In the genomic region with DNA sequence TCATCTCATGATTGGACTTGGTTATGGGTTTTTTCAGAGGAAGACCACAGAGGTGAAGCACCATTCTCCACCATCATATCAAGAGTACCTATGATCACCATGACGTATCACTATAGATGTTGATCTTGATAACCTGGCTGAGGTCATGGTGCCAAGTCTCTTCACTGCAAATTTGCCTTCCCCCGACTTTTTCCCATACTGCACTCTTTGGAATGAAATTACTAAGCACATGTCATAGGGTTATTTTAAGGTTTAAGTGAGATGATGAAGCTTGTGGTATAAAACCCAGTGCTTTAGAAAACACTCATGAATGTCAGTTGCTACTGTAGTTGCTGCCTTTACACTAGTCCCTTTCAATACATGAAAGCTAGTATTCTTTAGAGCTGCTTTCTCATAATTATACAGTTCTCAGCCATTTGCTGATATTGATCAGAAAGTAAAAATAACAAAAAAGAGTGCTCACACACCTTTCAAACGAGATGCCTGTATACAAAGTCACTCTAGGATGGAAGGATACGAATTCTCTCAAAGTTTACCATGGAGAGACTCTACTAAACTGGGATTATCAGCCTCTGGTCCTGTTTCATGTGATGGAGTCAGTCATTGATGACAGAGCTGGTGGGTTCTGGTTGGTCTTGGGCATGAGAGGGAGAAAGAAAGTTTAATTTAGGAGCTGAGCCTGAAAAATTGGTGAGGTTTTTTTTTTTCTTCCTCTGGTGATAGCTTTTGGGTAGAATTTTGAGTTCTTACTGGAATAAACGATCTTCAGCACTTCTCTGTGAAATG, we compare ENCODE assay signal across 12 cellular contexts.
A peak's percentile ranks its signal among the peaks of the same experiment; 100 is the strongest.
DNase-seq lines count a peak whose midpoint lies in the region; ATAC-seq, FAIRE-seq and TF ChIP-seq lines count a peak whose summit lies in the region.
"Had no signal": no experiment of that assay in that cellular context is flagged by ENCODE, and none has a peak within 500 bp of the region (broad histone marks: within the 10 kb centered on the region; RNA-seq: fewer than 3 reads in every experiment).

No MANE protein-coding gene starts in this region.

- no peaks in the 10 kb centered on the region for H3K36me3 ChIP-seq in left ventricle myocardium inferior
- H3K36me3 ChIP-seq in psoas muscle (ENCODE audit: insufficient read depth in 1 of 2, low read depth in 1 of 2), result no peaks in the 10 kb centered on the region
- H3K36me3 ChIP-seq: upper lobe of left lung had no signal

- no peak overlapping the region for H3K27ac ChIP-seq in left ventricle myocardium inferior (replicated peaks)
- H3K27ac ChIP-seq in psoas muscle, result no peak overlapping the region
- H3K27ac ChIP-seq: parathyroid adenoma, upper lobe of left lung had no signal

- ATAC-seq in GM19035 (IDR thresholded peaks at IDR 0.05; ENCODE audit: unreplicated experiment) (peak; percentile 66), HG02885 (IDR thresholded peaks at IDR 0.05; ENCODE audit: poor library complexity, unreplicated experiment) (peak; percentile 69), psoas muscle (no peak)

- WGBS in psoas muscle, 3 donors, result 77 to 81% (median 81%) methylated on average over 5 of the region's 5 CpGs

- peak overlapping the region; percentile 6 for H3K27ac Mint-ChIP-seq in activated T-helper 1 cell treated with anti-CD3 and anti-CD28 coated beads, Interleukin-12 subunit alpha, Interleukin-12 subunit beta, Interleukin-2, Interleukin-4 antibody, amounts not matched to agents 30 ng/mL and 10 ng/mL and 1 ng/mL, durations not matched to agents 14 hours and 24 hours and 36 hours
- H3K27ac Mint-ChIP-seq: CD4-positive, CD25-positive, alpha-beta regulatory T cell had no signal

- no peak overlapping the region for H3K4me3 Mint-ChIP-seq in activated T-helper 1 cell treated with anti-CD3 and anti-CD28 coated beads, Interleukin-12 subunit alpha, Interleukin-12 subunit beta, Interleukin-2, Interleukin-4 antibody, amounts not matched to agents 30 ng/mL and 10 ng/mL and 1 ng/mL, durations not matched to agents 14 hours and 24 hours and 36 hours
- H3K4me3 Mint-ChIP-seq: CD4-positive, CD25-positive, alpha-beta regulatory T cell had no signal

- TF ChIP-seq POLR2A in GM12892 (IDR thresholded peaks at IDR 0.05; ENCODE audit: low read depth, low read length), result peak; percentile 61

- H3K4me3 ChIP-seq in left ventricle myocardium inferior, result no peak overlapping the region
- H3K4me3 ChIP-seq in psoas muscle, result no peak overlapping the region
- H3K4me3 ChIP-seq: upper lobe of left lung had no signal

- no peak for DNase-seq in GM12892 (ENCODE audit: insufficient read length)
- DNase-seq in activated T-helper 1 cell treated with anti-CD3 and anti-CD28 coated beads, Interleukin-12 subunit alpha, Interleukin-12 subunit beta, Interleukin-2, Interleukin-4 antibody, amounts not matched to agents 30 ng/mL and 10 ng/mL and 1 ng/mL, durations not matched to agents 14 hours and 24 hours and 36 hours (ENCODE audit: low spot score), result no peak
- DNase-seq in Ammon's horn (ENCODE audit: low spot score), result no peak
- no peak for DNase-seq in midbrain (lab: John Stamatoyannopoulos, UW)
- no peak for DNase-seq in left ventricle myocardium inferior
- DNase-seq in psoas muscle, result no peak
- DNase-seq: NCI-H1092, upper lobe of left lung had no signal

- H3K4me1 Mint-ChIP-seq in activated T-helper 1 cell treated with anti-CD3 and anti-CD28 coated beads, Interleukin-12 subunit alpha, Interleukin-12 subunit beta, Interleukin-2, Interleukin-4 antibody, amounts not matched to agents 30 ng/mL and 10 ng/mL and 1 ng/mL, durations not matched to agents 14 hours and 24 hours and 36 hours (ENCODE audit: low read depth), result peaks cover 19% of the 10 kb centered on the region

- H3K27me3 ChIP-seq in left ventricle myocardium inferior (ENCODE audit: low read depth) (no peaks in the 10 kb centered on the region), psoas muscle (ENCODE audit: insufficient read depth in 3 of 3, low read length in 2 of 3) (no peaks in the 10 kb centered on the region)
- H3K27me3 ChIP-seq: upper lobe of left lung had no signal

- intact Hi-C loops in activated T-helper 1 cell treated with anti-CD3 and anti-CD28 coated beads, Interleukin-12 subunit alpha, Interleukin-12 subunit beta, Interleukin-2, Interleukin-4 antibody, amounts not matched to agents 30 ng/mL and 10 ng/mL and 1 ng/mL, durations not matched to agents 14 hours and 24 hours and 36 hours (cut with micrococcal nuclease), result loop anchor here (1.0 to 10.0 kb wide), 5 partner anchors 192 to 1864 kb away; no protein-coding TSS in a partner anchor
- intact Hi-C loops in left ventricle myocardium inferior (cut with micrococcal nuclease), result no loop called here
- intact Hi-C loops in psoas muscle (cut with DNase I), result no loop called here

- peak; percentile 95 for FAIRE-seq in GM12892 (lab: Jason Lieb, UNC)

- H3K4me1 ChIP-seq in left ventricle myocardium inferior (peaks cover 49% of the 10 kb centered on the region), psoas muscle (peaks cover 6% of the 10 kb centered on the region)
- H3K4me1 ChIP-seq: parathyroid adenoma had no signal

- no peaks in the 10 kb centered on the region for H3K9me3 ChIP-seq in left ventricle myocardium inferior (replicated peaks)
- H3K9me3 ChIP-seq in psoas muscle, result no peaks in the 10 kb centered on the region
- H3K9me3 ChIP-seq: upper lobe of left lung had no signal

- TF ChIP-seq CTCF in left ventricle myocardium inferior (IDR thresholded peaks at IDR 0.05; ENCODE audit: borderline replicate concordance) (no peak), psoas muscle (IDR thresholded peaks at IDR 0.05) (no peak)

- H3K9me3 Mint-ChIP-seq in activated T-helper 1 cell treated with anti-CD3 and anti-CD28 coated beads, Interleukin-12 subunit alpha, Interleukin-12 subunit beta, Interleukin-2, Interleukin-4 antibody, amounts not matched to agents 30 ng/mL and 10 ng/mL and 1 ng/mL, durations not matched to agents 14 hours and 24 hours and 36 hours, result no peaks in the 10 kb centered on the region

- no peaks in the 10 kb centered on the region for H3K36me3 Mint-ChIP-seq in activated T-helper 1 cell treated with anti-CD3 and anti-CD28 coated beads, Interleukin-12 subunit alpha, Interleukin-12 subunit beta, Interleukin-2, Interleukin-4 antibody, amounts not matched to agents 30 ng/mL and 10 ng/mL and 1 ng/mL, durations not matched to agents 14 hours and 24 hours and 36 hours (ENCODE audit: low read depth)
- H3K36me3 Mint-ChIP-seq: CD4-positive, CD25-positive, alpha-beta regulatory T cell had no signal

- peaks cover 2% of the 10 kb centered on the region for H3K27me3 Mint-ChIP-seq in activated T-helper 1 cell treated with anti-CD3 and anti-CD28 coated beads, Interleukin-12 subunit alpha, Interleukin-12 subunit beta, Interleukin-2, Interleukin-4 antibody, amounts not matched to agents 30 ng/mL and 10 ng/mL and 1 ng/mL, durations not matched to agents 14 hours and 24 hours and 36 hours (ENCODE audit: insufficient read depth)

Comparison
In these comparisons a context has a peak if more than half of its experiments do, and no peak if none do; other contexts are left out.
1. ATAC-seq: peak in GM19035 (single experiment) and HG02885 (single experiment); none in psoas muscle (0 of 4).